Comparison of ENCODE assay signal across 8 cellular contexts in genomic region chr12:125403145-125403789, GRCh38.
A peak's percentile ranks its signal among the peaks of the same experiment; 100 is the strongest.
DNase-seq lines count a peak whose midpoint lies in the region; ATAC-seq and FAIRE-seq lines count a peak whose summit lies in the region.

No MANE protein-coding gene starts in this region.

- H3K4me3 ChIP-seq in iPS-20b (ENCODE audit: low read length) = peak overlapping the region; percentile 2; the same call in 1 of the 2 replicates

- no peaks in the 10 kb centered on the region for H3K27me3 ChIP-seq in iPS-20b (ENCODE audit: insufficient read depth, low read length)

- H3K4me1 ChIP-seq in iPS-20b (ENCODE audit: insufficient read depth, low read length) = peaks cover 7% of the 10 kb centered on the region; the same call in 1 of the 2 replicates

- H3K9ac ChIP-seq in iPS-20b (ENCODE audit: low read depth, low read length) = no peak overlapping the region

- no peaks in the 10 kb centered on the region for H3K36me3 ChIP-seq in iPS-20b (ENCODE audit: insufficient read depth, low read depth, low read length)

- peak; percentile 12 to 59 (median 54) for DNase-seq in NCI-H1417 (lab: John Stamatoyannopoulos, UW)
- DNase-seq in NCI-H1417 treated with DMSO at 0.1 percent for 48 hours (lab: John Stamatoyannopoulos, UW) = no peak
- DNase-seq in LoVo (ENCODE audit: low spot score) = peak; percentile 64
- no peak for DNase-seq in T1000 (lab: John Stamatoyannopoulos, UW)
- no peak for DNase-seq in stimulated activated naive CD4-positive, alpha-beta T cell treated with Interleukin-2 at 50 U/mL for 16 hours (lab: John Stamatoyannopoulos, UW)

- peak; percentile 64 for FAIRE-seq in TTC549 (lab: Jason Lieb, UNC)

- ATAC-seq in GM18520 (IDR thresholded peaks at IDR 0.05; ENCODE audit: unreplicated experiment) = no peak

- 0 out of 2 replicates have a peak, but pooled peaks cover 7% of the 10 kb centered on the region for H3K9me3 ChIP-seq in iPS-20b (ENCODE audit: insufficient read depth, low read depth, low read length)

- no peak overlapping the region for H3K27ac ChIP-seq in iPS-20b (ENCODE audit: low read length)

Comparison
In these comparisons a context has a peak if more than half of its experiments do, and no peak if none do; other contexts are left out.
1. DNase-seq: peak in NCI-H1417 (3 of 3) and LoVo (single experiment); none in NCI-H1417 treated with DMSO at 0.1 percent for 48 hours (single experiment), T1000 (single experiment) and stimulated activated naive CD4-positive, alpha-beta T cell treated with Interleukin-2 at 50 U/mL for 16 hours (single experiment).